Comparison of ENCODE assay signal across 8 cellular contexts in the genomic region with DNA sequence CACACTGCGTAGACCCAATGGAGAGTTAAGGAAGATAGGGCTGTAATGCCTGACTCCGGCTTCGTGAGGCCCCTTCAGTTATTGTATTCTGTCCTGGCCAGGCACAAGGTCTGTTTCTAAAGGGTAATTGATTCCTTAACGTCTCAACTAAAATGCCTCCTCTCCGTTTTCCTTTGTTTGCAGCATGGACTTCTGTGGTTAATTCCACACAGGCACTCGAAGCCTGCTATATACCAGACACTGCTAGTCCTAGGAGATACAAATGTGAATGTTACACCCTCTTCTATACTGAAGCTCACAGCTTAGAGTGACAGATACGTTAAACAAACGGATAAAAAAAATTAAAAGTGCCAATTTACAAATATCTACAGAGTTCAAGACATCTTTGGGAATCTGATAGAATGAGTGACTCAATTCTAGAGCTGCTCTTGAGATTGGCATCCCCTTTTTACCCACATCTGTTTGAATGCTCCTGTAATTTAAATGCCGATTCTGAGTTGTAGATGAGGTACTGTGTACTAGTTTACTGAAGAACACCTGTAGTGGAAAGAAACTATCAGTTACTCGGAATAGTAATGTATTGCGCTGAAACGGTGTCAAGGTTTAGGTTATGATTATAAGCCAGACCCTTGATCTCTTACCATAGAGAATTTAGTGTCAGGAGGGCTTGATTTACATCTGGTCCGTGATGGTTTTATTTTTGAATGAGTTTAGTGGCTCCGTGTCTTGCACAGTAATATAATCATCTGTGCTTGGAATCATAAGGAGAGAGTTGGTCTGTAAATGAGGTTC. TPM values are rescaled to one million over a fixed set of nuclear protein-coding genes. Genes with fewer than 3 reads are reported as not detected.
DNase-seq lines count a peak whose midpoint lies in the region; ATAC-seq, FAIRE-seq and TF ChIP-seq lines count a peak whose summit lies in the region.

No MANE protein-coding gene starts in this region.

- H3K27me3 ChIP-seq in OCI-LY1 (ENCODE audit: insufficient read depth, low read length): no peaks in the 10 kb centered on the region
- H3K27me3 ChIP-seq in neuron (ENCODE audit: insufficient read depth, low read length): no peaks in the 10 kb centered on the region

- peak overlapping the region; percentile 98 for H3K27ac Mint-ChIP-seq in effector memory CD8-positive, alpha-beta T cell

- DNase-seq in A549 (ENCODE audit: low read depth in 1 of 2, low spot score in 1 of 2) (no peak), NCI-H2227 (lab: John Stamatoyannopoulos, UW; ENCODE audit: unreplicated experiment) (no peak), NCI-H2196 treated with DMSO at 0.1 percent for 48 hours (lab: John Stamatoyannopoulos, UW; ENCODE audit: unreplicated experiment) (no peak)
- DNase-seq in effector memory CD8-positive, alpha-beta T cell: no peak

- H2AFZ ChIP-seq in OCI-LY1 (ENCODE audit: low read length): no peak overlapping the region
- H2AFZ ChIP-seq in neuron (ENCODE audit: low read depth, low read length): peak overlapping the region; percentile 63

- peaks cover 39% of the 10 kb centered on the region for H3K4me1 ChIP-seq in A549
- H3K4me1 ChIP-seq in OCI-LY1 (ENCODE audit: insufficient read depth, low read length, severe bottlenecking): peaks cover 44% of the 10 kb centered on the region
- peaks cover 8% of the 10 kb centered on the region for H3K4me1 ChIP-seq in neuron (ENCODE audit: insufficient read depth, low read length)

- ATAC-seq in A549: peak; percentile 47 to 56
- ATAC-seq in GM19395 (IDR thresholded peaks at IDR 0.05; ENCODE audit: unreplicated experiment): peak; percentile 15
- no peak for ATAC-seq in effector memory CD8-positive, alpha-beta T cell (replicated peaks)
- no peak for ATAC-seq in GM18907 (IDR thresholded peaks at IDR 0.05; ENCODE audit: unreplicated experiment)

- H3K9me3 ChIP-seq in A549 (no peaks in the 10 kb centered on the region), OCI-LY1 (ENCODE audit: low read length) (no peaks in the 10 kb centered on the region), neuron (ENCODE audit: low read length) (no peaks in the 10 kb centered on the region)

- POLR2A ChIA-PET in A549 (lab: Yijun Ruan, JAX): interaction anchor here (0.7 to 3.3 kb wide), 22 partner anchors 8 to 418 kb away, joined by 3 to 62 read pairs (median 7); a partner anchor contains a TSS

- H3K4me3 ChIP-seq in A549 (peak overlapping the region; percentile 76), OCI-LY1 (ENCODE audit: low read depth, low read length, poor library complexity, severe bottlenecking) (peak overlapping the region; percentile 87), neuron (ENCODE audit: low read length) (peak overlapping the region; percentile 91)

- no peak for TF ChIP-seq RAD21 in A549 (conservative IDR thresholded peaks at IDR 0.05 in 1 of 2, IDR thresholded peaks at IDR 0.05 in 1 of 2)

- H3K4me2 ChIP-seq in A549: peak overlapping the region; percentile 89
- peak overlapping the region; percentile 91 for H3K4me2 ChIP-seq in OCI-LY1 (ENCODE audit: low read length)

- peak overlapping the region; percentile 95 to 99 for H3K4me3 Mint-ChIP-seq in effector memory CD8-positive, alpha-beta T cell

- H3K27me3 Mint-ChIP-seq in effector memory CD8-positive, alpha-beta T cell: no peaks in the 10 kb centered on the region

- H3K36me3 Mint-ChIP-seq in effector memory CD8-positive, alpha-beta T cell (ENCODE audit: insufficient read depth): peaks cover 35% of the 10 kb centered on the region

- H3K79me2 ChIP-seq in OCI-LY1 (ENCODE audit: insufficient read depth, low read length): peaks cover 56% of the 10 kb centered on the region

- peaks cover 38 to 46% of the 10 kb centered on the region in 2 donors for H3K4me1 Mint-ChIP-seq in effector memory CD8-positive, alpha-beta T cell (ENCODE audit: low read depth in 2 of 2)

- peaks cover 4% of the 10 kb centered on the region for H3F3A ChIP-seq in OCI-LY1 (ENCODE audit: insufficient read depth, low read length)

- peak overlapping the region; percentile 84 for H3K9ac ChIP-seq in OCI-LY1 (ENCODE audit: low read length)

- no peaks in the 10 kb centered on the region for H3K9me2 ChIP-seq in OCI-LY1 (ENCODE audit: low read depth, low read length)

- CTCF ChIA-PET in A549 (lab: Yijun Ruan, JAX): interaction anchor here (1.0 to 2.8 kb wide), 5 partner anchors 13 to 314 kb away, joined by 3 to 16 read pairs (median 3); a partner anchor contains a TSS

- peak overlapping the region; percentile 91 to 92 for H3K27ac ChIP-seq in A549
- peak overlapping the region; percentile 95 for H3K27ac ChIP-seq in OCI-LY1 (ENCODE audit: low read depth, low read length, poor library complexity, severe bottlenecking)

- TF ChIP-seq CTCF in A549 (IDR thresholded peaks at IDR 0.05) (no peak), OCI-LY1 (IDR thresholded peaks at IDR 0.05; ENCODE audit: low read length) (no peak)

- no peaks in the 10 kb centered on the region for H3K9me3 Mint-ChIP-seq in effector memory CD8-positive, alpha-beta T cell

- TF ChIP-seq EP300 in A549 (IDR thresholded peaks at IDR 0.05): no peak

- no peak for TF ChIP-seq POLR2A in A549 (IDR thresholded peaks at IDR 0.05; ENCODE audit: low read length)

- FAIRE-seq in A549 (lab: Jason Lieb, UNC): no peak

- 3% methylated on average over 14 of the region's 14 CpGs for WGBS in A549 (ENCODE audit: missing lambda C conversion rate)

- H4K20me1 ChIP-seq in OCI-LY1 (ENCODE audit: insufficient read depth, low read length): no peaks in the 10 kb centered on the region

- peaks cover 19% of the 10 kb centered on the region; the same call in 1 of the 2 replicates for H3K36me3 ChIP-seq in OCI-LY1 (ENCODE audit: insufficient read depth, low read length)
- peaks cover 4% of the 10 kb centered on the region for H3K36me3 ChIP-seq in neuron (ENCODE audit: insufficient read depth, low read length)

TF ChIP-seq in A549, 52 proteins besides CTCF, POLR2A, EP300 and RAD21:
- TF ChIP-seq KDM5A (IDR thresholded peaks at IDR 0.05) (peak; percentile 24; the same call in 1 of the 2 replicates), RARB (CRISPR knock-in tag; IDR thresholded peaks at IDR 0.05) (no peak), HDAC2 (IDR thresholded peaks at IDR 0.05) (no peak)

RNA-seq across cellular contexts. Expression of a gene that starts 0.8 kb away (rescaled TPM):
- polyA plus RNA-seq in A549 (2011; rRNA removed) (321 and 369 TPM in 2 replicates), A549 (2017; fragmentation: RNase III; extraction: RNeasy Plus Mini Kit Qiagen cat#74134 plus additional on column Dnase treatment) (395 to 409 TPM (median 406 TPM) in 3 replicates)
- 195 and 206 TPM in 2 replicates for polyA plus RNA-seq in A549 (2012; cell fraction: cytosol; rRNA removed)
- 92.2 and 156 TPM in 2 replicates for polyA plus RNA-seq in A549 (2012; cell fraction: nucleus; rRNA removed)
- polyA minus RNA-seq in A549 (2011; rRNA and poly(A)+ RNA removed): 86.4 and 111 TPM in 2 replicates

Comparison
In these comparisons a context has a peak if more than half of its experiments do, and no peak if none do; other contexts are left out.
1. ATAC-seq: peak in A549 (2 of 2) and GM19395 (single experiment); none in effector memory CD8-positive, alpha-beta T cell (single experiment) and GM18907 (single experiment).
2. Peak in every context shown above with its lines, with median percentiles within 50 percentile points of each other: H3K4me3 ChIP-seq.